In the genomic region with DNA sequence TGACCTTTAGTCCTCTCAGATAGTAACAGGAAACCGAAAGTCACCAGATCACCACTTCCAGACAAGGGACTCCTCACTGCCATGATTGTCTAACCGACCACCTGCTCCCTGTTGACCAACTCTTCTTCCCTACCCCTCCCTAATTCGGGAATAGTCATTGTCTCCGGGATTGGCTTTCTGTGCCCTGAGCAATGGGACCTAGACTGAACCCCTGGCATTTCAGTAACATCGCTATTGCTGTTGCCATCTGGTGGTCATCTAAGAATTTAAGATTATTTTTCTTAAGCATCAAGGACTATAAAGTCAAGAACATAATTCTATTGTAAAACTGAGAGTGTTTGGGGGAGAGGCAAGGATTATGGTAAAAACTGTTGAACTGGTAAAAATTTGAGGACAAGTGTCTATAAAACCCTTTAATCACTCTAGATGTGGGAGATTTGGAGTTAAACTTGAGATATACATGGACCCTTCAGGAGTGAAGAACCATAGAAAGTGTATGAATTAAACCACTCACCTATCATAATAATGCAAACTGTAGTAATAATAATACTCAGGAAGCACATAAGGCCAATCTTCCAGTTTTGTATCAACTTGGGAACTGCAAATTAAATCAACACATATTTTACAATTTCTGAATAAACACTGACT, we compare ENCODE assay signal across 9 cellular contexts. TPM values are rescaled to one million over a fixed set of nuclear protein-coding genes. Genes with fewer than 3 reads are reported as not detected.
DNase-seq lines count a peak whose midpoint lies in the region; FAIRE-seq and TF ChIP-seq lines count a peak whose summit lies in the region.
"Had no signal": no experiment of that assay in that cellular context is flagged by ENCODE, and none has a peak within 500 bp of the region (broad histone marks: within the 10 kb centered on the region; RNA-seq: fewer than 3 reads in every experiment).

No MANE protein-coding gene starts in this region.

- DNase-seq in A172 (ENCODE audit: low spot score), result peak; percentile 18
- peak; percentile 0 for DNase-seq in GDM1 (lab: John Stamatoyannopoulos, UW)
- peak; percentile 73 for DNase-seq in NCI-H82 (lab: John Stamatoyannopoulos, UW)
- peak; percentile 16 for DNase-seq in astrocyte of the cerebellum (ENCODE audit: low read depth)
- peak; percentile 66 for DNase-seq in iPS-NIHi11 (ENCODE audit: low spot score)
- DNase-seq in small intestine, result peak; percentile 48
- DNase-seq in NCI-H128 (lab: John Stamatoyannopoulos, UW; ENCODE audit: unreplicated experiment), result no peak
- no peak for DNase-seq in stimulated activated CD4-positive, alpha-beta T cell treated with anti-CD3 and anti-CD28 coated beads, Interleukin-4, amount 100 ng/mL, for 1 hour

- 2 to 9% (median 4%) methylated on average over 5 of the region's 5 CpGs for WGBS in small intestine, 3 donors

- no peak overlapping the region for H3K27ac ChIP-seq in small intestine (ENCODE audit: low read depth in 1 of 2, low read length in 1 of 2)

- H3K36me3 ChIP-seq in small intestine (ENCODE audit: control insufficient read depth in 2 of 2, insufficient read depth in 2 of 2, low read length in 2 of 2), result no peaks in the 10 kb centered on the region

- H3K4me1 ChIP-seq in small intestine (ENCODE audit: control insufficient read depth in 2 of 2, insufficient read depth in 1 of 2, low read depth in 1 of 2, low read length in 1 of 2), result no peaks in the 10 kb centered on the region

- no peaks in the 10 kb centered on the region for H3K9me3 ChIP-seq in small intestine (ENCODE audit: control insufficient read depth, low read depth)

- in situ Hi-C loops in astrocyte of the cerebellum (cut with HindIII; ENCODE audit: low sequenced_read_pairs), result no loop called here

- H3K4me3 ChIP-seq in astrocyte of the cerebellum (ENCODE audit: low read depth, low read length) (no peak overlapping the region), small intestine (ENCODE audit: low read depth in 1 of 2, low read length in 2 of 2) (peak overlapping the region in 1 of 2 donors; percentile 39)

- FAIRE-seq in small intestine (lab: Jason Lieb, UNC), result no peak
- FAIRE-seq: frontal cortex had no signal

- peak; percentile 50 for TF ChIP-seq CTCF in astrocyte of the cerebellum (IDR thresholded peaks at IDR 0.05; ENCODE audit: low read depth, low read length, missing control alignments)

- H3K27me3 ChIP-seq in small intestine (ENCODE audit: control insufficient read depth in 2 of 2, insufficient read depth in 2 of 2, low read length in 2 of 2), result no peaks in the 10 kb centered on the region

RNA-seq across cellular contexts. Expression of a gene that starts 6.3 kb away (rescaled TPM):
- total RNA-seq in A172 (2014; rRNA removed; shearing (Covaris generic)), result not detected in 2 replicates
- polyA plus RNA-seq in small intestine, result not detected
- total RNA-seq: frontal cortex had no signal

RNA-seq across cellular contexts. Expression of a gene that starts 44.6 kb away (rescaled TPM):
- not detected in 2 replicates for total RNA-seq in A172 (2014; rRNA removed; shearing (Covaris generic))
- polyA plus RNA-seq in small intestine, result not detected
- total RNA-seq: frontal cortex had no signal

RNA-seq across cellular contexts. Expression of a gene that starts 45.3 kb away (rescaled TPM):
- 0.07 TPM in 1 of 2 replicates, not detected in the other for total RNA-seq in A172 (2014; rRNA removed; shearing (Covaris generic))
- polyA plus RNA-seq in small intestine, result 1 to 10 TPM in 1 of 3 donors, not detected in 2; 1.5 TPM

RNA-seq across cellular contexts. Expression of a gene that starts 56.7 kb away (rescaled TPM):
- total RNA-seq in A172 (2014; rRNA removed; shearing (Covaris generic)), result 19.7 and 22.7 TPM in 2 replicates
- 1 to 10 TPM in 2 of 3 donors, under 1 TPM in 1; 0.45 to 7.4 (median 4.6) TPM for polyA plus RNA-seq in small intestine

Comparison
In these comparisons a context has a peak if more than half of its experiments do, and no peak if none do; other contexts are left out.
1. DNase-seq: peak in A172 (single experiment), GDM1 (single experiment), NCI-H82 (single experiment), astrocyte of the cerebellum (single experiment), iPS-NIHi11 (single experiment) and small intestine (single experiment); none in NCI-H128 (single experiment) and stimulated activated CD4-positive, alpha-beta T cell treated with anti-CD3 and anti-CD28 coated beads, Interleukin-4, amount 100 ng/mL, for 1 hour (single experiment).